Comparison of ENCODE assay signal across 16 cellular contexts in the genomic region with DNA sequence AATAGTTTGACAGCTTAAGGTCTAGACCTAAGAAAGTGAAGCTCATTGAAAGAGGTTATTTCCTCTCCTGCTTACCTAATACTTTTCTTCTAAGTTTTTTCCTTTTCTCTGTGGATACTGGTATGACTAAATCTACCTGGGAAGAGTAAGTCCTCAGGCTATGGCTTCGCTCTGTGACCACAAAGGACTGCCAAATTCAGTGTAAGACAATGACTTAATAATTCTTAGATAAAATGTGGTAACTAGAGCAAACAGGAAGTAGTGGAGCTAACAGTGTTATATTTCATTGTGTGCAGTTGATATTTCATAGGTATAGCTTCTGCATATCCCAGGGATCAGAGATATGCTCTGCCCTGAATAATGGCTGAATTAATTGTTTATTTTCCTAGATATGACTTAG.
DNase-seq lines count a peak whose midpoint lies in the region; ATAC-seq and TF ChIP-seq lines count a peak whose summit lies in the region.
"Had no signal": no experiment of that assay in that cellular context is flagged by ENCODE, and none has a peak within 500 bp of the region (broad histone marks: within the 10 kb centered on the region; RNA-seq: fewer than 3 reads in every experiment).

No MANE protein-coding gene starts in this region.

- peaks cover 16% of the 10 kb centered on the region for H3K4me1 ChIP-seq in PC-3 (ENCODE audit: insufficient read depth, low read length)
- H3K4me1 ChIP-seq: right lobe of liver had no signal

- H3K27me3 ChIP-seq in PC-3 (ENCODE audit: low read length): no peaks in the 10 kb centered on the region
- H3K27me3 ChIP-seq: right lobe of liver had no signal

- CTCF ChIA-PET in PC-3 (lab: Charles Lee): no interaction called here

- no peaks in the 10 kb centered on the region for H3K9me3 ChIP-seq in PC-3 (ENCODE audit: low read length)
- H3K9me3 ChIP-seq: right lobe of liver had no signal

- POLR2A ChIA-PET in PC-3 (lab: Charles Lee; ENCODE audit: unreplicated experiment): interaction anchor here (0.7 kb wide), 1 partner anchor 46 kb away, joined by 5 read pairs; no protein-coding TSS in a partner anchor

- no peak overlapping the region for H2AFZ ChIP-seq in PC-3 (ENCODE audit: low read length)

- H3K4me2 ChIP-seq in PC-3 (ENCODE audit: low read length): peak overlapping the region; percentile 43

- TF ChIP-seq CTCF in PC-3 (conservative IDR thresholded peaks at IDR 0.05; ENCODE audit: low read depth, low read length) (no peak), GM10266 (IDR thresholded peaks at IDR 0.05; ENCODE audit: control insufficient read depth, insufficient read depth, low read depth, missing control alignments) (no peak)

- no peak overlapping the region for H3K9ac ChIP-seq in PC-3 (ENCODE audit: low read length)

- 0 out of 2 replicates have a peak overlapping the region, but pooled peaks have one; percentile 24 for H3K27ac ChIP-seq in PC-3 (ENCODE audit: low read length)
- H3K27ac ChIP-seq: right lobe of liver had no signal

- peaks cover 6% of the 10 kb centered on the region for H3F3A ChIP-seq in PC-3 (ENCODE audit: low read length, unreplicated experiment)

- no peak overlapping the region for H3K4me3 ChIP-seq in PC-3 (ENCODE audit: low read length)
- H3K4me3 ChIP-seq: right lobe of liver had no signal

- peak; percentile 8 for DNase-seq in DMS53 treated with DMSO at 0.1 percent for 48 hours (lab: John Stamatoyannopoulos, UW; ENCODE audit: unreplicated experiment)
- DNase-seq in PC-3: peak; percentile 80
- peak; percentile 1 for DNase-seq in iris pigment epithelial cell (ENCODE audit: low read depth)
- no peak for DNase-seq in GM10266 (ENCODE audit: extremely low spot score)
- DNase-seq in activated T-cell treated with anti-CD3 and anti-CD28 coated beads, Interleukin-2, amount 50 U/mL, for 1 hour: no peak
- no peak for DNase-seq in AG08396 (ENCODE audit: low spot score)
- no peak for DNase-seq in NCI-H526 treated with DMSO at 0.1 percent for 48 hours (lab: John Stamatoyannopoulos, UW)
- DNase-seq: activated CD8-positive, alpha-beta memory T cell treated with anti-CD3 and anti-CD28 coated beads for 24 hours; activated naive CD4-positive, alpha-beta T cell; head of caudate nucleus; NCI-H146; NCI-H82; right lobe of liver; SHP77 treated with DMSO at 0.1 percent for 48 hours had no signal

- BruUV-seq in PC-3 (replicated peaks; lab: Mats Ljungman, UMichigan): no TSS peak

- H3K36me3 ChIP-seq in PC-3 (ENCODE audit: low read depth, low read length): no peaks in the 10 kb centered on the region
- H3K36me3 ChIP-seq: right lobe of liver had no signal

- ATAC-seq in GM21447 (IDR thresholded peaks at IDR 0.05; ENCODE audit: unreplicated experiment) (peak; percentile 36), PC-3 (peak; percentile 97)
- ATAC-seq: left lobe of liver had no signal

- no peaks in the 10 kb centered on the region for H4K20me1 ChIP-seq in PC-3 (ENCODE audit: low read length)

- no peaks in the 10 kb centered on the region for H3K9me2 ChIP-seq in PC-3 (replicated peaks; ENCODE audit: low read length)

- no peaks in the 10 kb centered on the region for H3K79me2 ChIP-seq in PC-3 (ENCODE audit: low read length)

- intact Hi-C loops in PC-3 (cut with micrococcal nuclease): loop anchor here (1.0 to 2.0 kb wide), 2 partner anchors 49 to 104 kb away; no protein-coding TSS in a partner anchor

Comparison
In these comparisons a context has a peak if more than half of its experiments do, and no peak if none do; other contexts are left out.
1. DNase-seq: peak in DMS53 treated with DMSO at 0.1 percent for 48 hours (single experiment), PC-3 (single experiment) and iris pigment epithelial cell (single experiment); none in GM10266 (single experiment), activated T-cell treated with anti-CD3 and anti-CD28 coated beads, Interleukin-2, amount 50 U/mL, for 1 hour (single experiment), AG08396 (single experiment) and NCI-H526 treated with DMSO at 0.1 percent for 48 hours (single experiment).